In the genomic region with DNA sequence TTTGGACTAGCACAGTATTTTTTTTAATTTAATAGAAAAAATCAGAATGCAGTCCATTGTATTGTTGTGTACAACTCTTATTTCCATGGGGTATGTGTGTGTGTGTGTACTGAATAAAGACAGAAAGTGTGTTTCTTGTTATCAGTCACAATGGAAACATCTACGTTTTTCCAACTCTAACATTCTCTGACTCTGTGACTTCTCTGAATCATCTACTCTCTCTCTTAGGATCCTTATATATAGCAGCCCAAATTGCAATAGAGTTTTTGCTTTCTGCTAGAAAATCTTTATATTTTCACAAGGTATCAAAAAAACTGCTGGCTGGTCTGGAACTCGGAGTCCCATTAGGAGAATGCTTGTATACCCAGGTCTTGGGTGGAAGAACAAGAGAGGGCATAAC, we compare ENCODE assay signal across 30 cellular contexts.
"Had no signal": no experiment of that assay in that cellular context is flagged by ENCODE, and none has a peak within 500 bp of the region (broad histone marks: within the 10 kb centered on the region; RNA-seq: fewer than 3 reads in every experiment).

No MANE protein-coding gene starts in this region.

- H3K36me3 Mint-ChIP-seq: immature natural killer cell, mesothelial cell of epicardium, natural killer cell, neural progenitor cell, type B pancreatic cell had no signal

- H2AFZ ChIP-seq: neural progenitor cell had no signal

- H3K4me3 ChIP-seq: left ventricle myocardium inferior, lung, neural progenitor cell, ovary, right atrium auricular region, right lobe of liver, smooth muscle cell, tibial nerve, uterus had no signal

- H3K27me3 Mint-ChIP-seq: progenitor cell of endocrine pancreas; stimulated activated naive CD8-positive, alpha-beta T cell treated with anti-CD3 and anti-CD28 coated beads, Interleukin-15, Interleukin-2, amounts not matched to agents 100 ng/mL and 50 ng/mL, for 24 hours had no signal

- H3K9me3 ChIP-seq: left ventricle myocardium inferior, neutrophil, ovary, right atrium auricular region, right lobe of liver, uterus had no signal

- FAIRE-seq: islet of Langerhans, kidney had no signal

- H3K4me1 Mint-ChIP-seq: immature natural killer cell; mesothelial cell of epicardium; naive B cell; natural killer cell; neural progenitor cell; stimulated activated naive B cell treated with anti-CD40 and anti-IgM and Interleukin-4, amounts not matched to agents 10 μg/mL and 1 μg/mL and 100 μg/mL, for 72 hours had no signal

- H3K36me3 ChIP-seq: left ventricle myocardium inferior, neural progenitor cell, neutrophil, ovary, right atrium auricular region, right lobe of liver, tibial nerve, uterus had no signal

- H3K4me2 ChIP-seq: neural progenitor cell, smooth muscle cell had no signal

- H3K27me3 ChIP-seq: neural progenitor cell, neutrophil, ovary, right atrium auricular region, right lobe of liver, tibial nerve, uterus had no signal

- H3K27ac Mint-ChIP-seq: immature natural killer cell; mesothelial cell of epicardium; naive B cell; natural killer cell; nephron progenitor cell; neural progenitor cell; progenitor cell of endocrine pancreas; stimulated activated naive B cell treated with anti-CD40 and anti-IgM and Interleukin-4, amounts not matched to agents 10 μg/mL and 1 μg/mL and 100 μg/mL, for 72 hours; stimulated activated naive CD8-positive, alpha-beta T cell treated with anti-CD3 and anti-CD28 coated beads, Interleukin-15, Interleukin-2, amounts not matched to agents 100 ng/mL and 50 ng/mL, for 24 hours; type B pancreatic cell had no signal

- H3K9me3 Mint-ChIP-seq: immature natural killer cell; natural killer cell; stimulated activated naive CD8-positive, alpha-beta T cell treated with anti-CD3 and anti-CD28 coated beads, Interleukin-15, Interleukin-2, amounts not matched to agents 100 ng/mL and 50 ng/mL, for 24 hours had no signal

- H3K4me1 ChIP-seq: left ventricle myocardium inferior, neural progenitor cell, right atrium auricular region, tibial nerve, uterus had no signal

- ATAC-seq: left colon; natural killer cell; right lobe of liver; stimulated activated naive B cell treated with anti-CD40 and anti-IgM and Interleukin-4, amounts not matched to agents 10 μg/mL and 1 μg/mL and 100 μg/mL, for 72 hours had no signal

- H3K4me3 Mint-ChIP-seq: immature natural killer cell; mesothelial cell of epicardium; naive B cell; natural killer cell; nephron progenitor cell; neural progenitor cell; stimulated activated naive B cell treated with anti-CD40 and anti-IgM and Interleukin-4, amounts not matched to agents 10 μg/mL and 1 μg/mL and 100 μg/mL, for 72 hours; stimulated activated naive CD8-positive, alpha-beta T cell treated with anti-CD3 and anti-CD28 coated beads, Interleukin-15, Interleukin-2, amounts not matched to agents 100 ng/mL and 50 ng/mL, for 24 hours; type B pancreatic cell had no signal

- H3K27ac ChIP-seq: left ventricle myocardium inferior, neural progenitor cell, neutrophil, ovary, right atrium auricular region, right lobe of liver, tibial nerve, uterus had no signal

- DNase-seq: hypothalamus; immature natural killer cell; kidney; left colon; left ventricle myocardium inferior; mesendoderm; naive B cell; natural killer cell; nephron progenitor cell; occipital lobe; ovary; right lobe of liver; stimulated activated CD4-positive, alpha-beta T cell treated with anti-CD3 and anti-CD28 coated beads, Interleukin-1b, Interleukin-23, amount 100 ng/mL, for 48 hours; stimulated activated CD4-positive, alpha-beta T cell treated with anti-CD3 and anti-CD28 coated beads, Interleukin-2, amount 100 ng/mL, for 48 hours; stimulated activated CD4-positive, alpha-beta T cell treated with anti-CD3 and anti-CD28 coated beads, Interleukin-4, amount 100 ng/mL, for 4 hours; stimulated activated CD8-positive, alpha-beta memory T cell treated with anti-CD3 and anti-CD28 coated beads, Interleukin-4, amount 100 ng/mL, for 48 hours; stimulated activated naive B cell treated with anti-CD40 and anti-IgM and Interleukin-4, amounts not matched to agents 10 μg/mL and 1 μg/mL and 100 μg/mL, for 72 hours; substantia nigra; uterus had no signal
